Comparison of ENCODE assay signal across 9 cellular contexts in genomic region chr3:132007617-132008016, GRCh38. TPM values are rescaled to one million over a fixed set of nuclear protein-coding genes. Genes with fewer than 3 reads are reported as not detected.
"Had no signal": no experiment of that assay in that cellular context is flagged by ENCODE, and none has a peak within 500 bp of the region (broad histone marks: within the 10 kb centered on the region; RNA-seq: fewer than 3 reads in every experiment).

No MANE protein-coding gene starts in this region.

- H3K27ac ChIP-seq: HL-60 had no signal

- H3K4me1 Mint-ChIP-seq: IgD-negative memory B cell had no signal

- H3K36me3 Mint-ChIP-seq: IgD-negative memory B cell had no signal

- H3K4me3 ChIP-seq: K562 had no signal

- DNase-seq: IMR-90, KBM-7, KG1 had no signal

- H3K9me3 Mint-ChIP-seq: IgD-negative memory B cell had no signal

- H3K27ac Mint-ChIP-seq: IgD-negative memory B cell had no signal

- H3K4me3 Mint-ChIP-seq: IgD-negative memory B cell had no signal

- ATAC-seq: HepG2, K562 had no signal

RNA-seq across cellular contexts. Expression of gene CPNE4, which starts 27.2 kb away (rescaled TPM):
- total RNA-seq: HepG2, HT-29, HT1080, IMR-90, K562 had no signal
- polyA plus RNA-seq: HepG2, IgD-negative memory B cell, IMR-90, K562 had no signal
